In the genomic region with DNA sequence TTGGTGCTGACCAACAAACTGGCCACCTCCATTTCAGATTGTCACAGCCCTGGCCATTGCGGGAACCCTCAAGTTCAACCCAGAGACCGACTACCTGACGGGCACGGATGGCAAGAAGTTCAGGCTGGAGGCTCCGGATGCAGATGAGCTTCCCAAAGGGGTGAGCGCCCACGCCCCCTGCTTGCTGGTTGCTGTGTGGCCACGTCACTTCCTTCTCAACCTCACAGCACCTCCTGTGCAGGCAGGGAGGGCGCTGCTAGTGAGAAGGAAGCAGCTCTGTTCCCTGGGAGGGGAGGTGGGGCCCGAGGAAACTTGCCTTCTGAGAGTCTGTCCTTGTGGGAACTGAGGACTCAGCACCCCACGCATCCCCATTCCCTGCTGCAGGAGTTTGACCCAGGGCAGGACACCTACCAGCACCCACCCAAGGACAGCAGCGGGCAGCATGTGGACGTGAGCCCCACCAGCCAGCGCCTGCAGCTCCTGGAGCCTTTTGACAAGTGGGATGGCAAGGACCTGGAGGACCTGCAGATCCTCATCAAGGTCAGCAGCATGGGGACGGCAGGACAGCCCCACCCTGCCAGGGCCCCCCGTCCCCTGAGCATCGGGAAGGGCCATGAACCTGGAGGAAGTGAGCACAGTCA, we compare ENCODE assay signal across 8 cellular contexts. TPM values are rescaled to one million over a fixed set of nuclear protein-coding genes. Genes with fewer than 3 reads are reported as not detected.
A peak's percentile ranks its signal among the peaks of the same experiment; 100 is the strongest.
DNase-seq lines count a peak whose midpoint lies in the region; ATAC-seq and TF ChIP-seq lines count a peak whose summit lies in the region.

No MANE protein-coding gene starts in this region.

- H3K4me3 Mint-ChIP-seq in WTC11, result no peak overlapping the region

- no peak overlapping the region for H3K9ac ChIP-seq in rectal smooth muscle tissue (ENCODE audit: low read length)

- CTCF ChIA-PET in WTC11 (lab: Charles Lee), result interaction anchor here (1.0 to 3.0 kb wide), 16 partner anchors 8 to 223 kb away, joined by 3 to 44 read pairs (median 4); a partner anchor contains a TSS

- POLR2A ChIA-PET in WTC11 (lab: Charles Lee), result interaction anchor here (0.5 to 1.1 kb wide), 4 partner anchors 49 to 121 kb away, joined by 3 to 4 read pairs (median 3); a partner anchor contains a TSS

- H3K36me3 Mint-ChIP-seq in WTC11, result peaks cover 20% of the 10 kb centered on the region

- no peak overlapping the region for H3K4me3 ChIP-seq in rectal smooth muscle tissue (ENCODE audit: low read length)

- H3K27me3 Mint-ChIP-seq in WTC11 (ENCODE audit: low read depth), result peaks cover 2% of the 10 kb centered on the region; the same call in 1 of the 2 replicates

- no peak overlapping the region; the same call in 1 of the 2 replicates for H3K27ac Mint-ChIP-seq in WTC11

- ATAC-seq in WTC11, result peak; percentile 8; the same call in 1 of the 2 replicates
- no peak for ATAC-seq in HG02981 (IDR thresholded peaks at IDR 0.05; ENCODE audit: unreplicated experiment)
- ATAC-seq in GM19452 (IDR thresholded peaks at IDR 0.05; ENCODE audit: unreplicated experiment), result no peak
- no peak for ATAC-seq in GM18861 (IDR thresholded peaks at IDR 0.05; ENCODE audit: unreplicated experiment)

- H3K27me3 ChIP-seq in rectal smooth muscle tissue (ENCODE audit: control insufficient read depth, insufficient read depth, low read length), result no peaks in the 10 kb centered on the region

- DNase-seq in CMK (ENCODE audit: low read depth) (peak; percentile 37), WTC11 (ENCODE audit: low spot score) (peak; percentile 29), cerebellar cortex (ENCODE audit: low spot score) (peak; percentile 50), NCI-H446 (lab: John Stamatoyannopoulos, UW) (no peak)

- peaks cover 21% of the 10 kb centered on the region for H3K4me1 ChIP-seq in rectal smooth muscle tissue (ENCODE audit: control insufficient read depth, insufficient read depth, low read length)

- H3K4me1 Mint-ChIP-seq in WTC11, result no peaks in the 10 kb centered on the region

- H3K9me3 Mint-ChIP-seq in WTC11, result no peaks in the 10 kb centered on the region

- TF ChIP-seq CTCF in WTC11 (IDR thresholded peaks at IDR 0.05), result no peak

- H3K27ac ChIP-seq in rectal smooth muscle tissue (ENCODE audit: low read depth, low read length), result peak overlapping the region; percentile 80

- H3K36me3 ChIP-seq in rectal smooth muscle tissue (ENCODE audit: control insufficient read depth, insufficient read depth, low read length), result peaks cover 48% of the 10 kb centered on the region

TF ChIP-seq in WTC11, 78 proteins besides CTCF, POLR2A, EP300 and RAD21:
- TF ChIP-seq, protein P1, sequence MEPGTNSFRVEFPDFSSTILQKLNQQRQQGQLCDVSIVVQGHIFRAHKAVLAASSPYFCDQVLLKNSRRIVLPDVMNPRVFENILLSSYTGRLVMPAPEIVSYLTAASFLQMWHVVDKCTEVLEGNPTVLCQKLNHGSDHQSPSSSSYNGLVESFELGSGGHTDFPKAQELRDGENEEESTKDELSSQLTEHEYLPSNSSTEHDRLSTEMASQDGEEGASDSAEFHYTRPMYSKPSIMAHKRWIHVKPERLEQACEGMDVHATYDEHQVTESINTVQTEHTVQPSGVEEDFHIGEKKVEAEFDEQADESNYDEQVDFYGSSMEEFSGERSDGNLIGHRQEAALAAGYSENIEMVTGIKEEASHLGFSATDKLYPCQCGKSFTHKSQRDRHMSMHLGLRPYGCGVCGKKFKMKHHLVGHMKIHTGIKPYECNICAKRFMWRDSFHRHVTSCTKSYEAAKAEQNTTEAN (CRISPR knock-in tag; IDR thresholded peaks at IDR 0.05), result 0 out of 2 replicates have a peak, but pooled peaks have one; percentile 2
- TF ChIP-seq ZNF317 (CRISPR knock-in tag; IDR thresholded peaks at IDR 0.05; ENCODE audit: borderline replicate concordance, low read depth), result no peak

RNA-seq across cellular contexts. Expression of a gene that starts 19.3 kb away (rescaled TPM):
- total RNA-seq in WTC11 (2021), result 28.8 to 30.8 TPM (median 29.8 TPM) in 3 replicates

RNA-seq across cellular contexts. Expression of a gene that starts 35.9 kb away (rescaled TPM):
- total RNA-seq in WTC11 (2021), result 1.1 to 1.9 TPM (median 1.7 TPM) in 3 replicates

RNA-seq across cellular contexts. Expression of a gene that starts 56.0 kb away (rescaled TPM):
- total RNA-seq in WTC11 (2021), result 98.3 to 104 TPM (median 99.3 TPM) in 3 replicates

RNA-seq across cellular contexts. Expression of a gene that starts 56.4 kb away (rescaled TPM):
- total RNA-seq in WTC11 (2021), result 93.1 to 99.6 TPM (median 97.9 TPM) in 3 replicates

Comparison
In these comparisons a context has a peak if more than half of its experiments do, and no peak if none do; other contexts are left out.
1. DNase-seq: peak in CMK (single experiment), WTC11 (single experiment) and cerebellar cortex (single experiment); none in NCI-H446 (0 of 2).